9 cellular contexts compared by ENCODE assay signal in the genomic region with DNA sequence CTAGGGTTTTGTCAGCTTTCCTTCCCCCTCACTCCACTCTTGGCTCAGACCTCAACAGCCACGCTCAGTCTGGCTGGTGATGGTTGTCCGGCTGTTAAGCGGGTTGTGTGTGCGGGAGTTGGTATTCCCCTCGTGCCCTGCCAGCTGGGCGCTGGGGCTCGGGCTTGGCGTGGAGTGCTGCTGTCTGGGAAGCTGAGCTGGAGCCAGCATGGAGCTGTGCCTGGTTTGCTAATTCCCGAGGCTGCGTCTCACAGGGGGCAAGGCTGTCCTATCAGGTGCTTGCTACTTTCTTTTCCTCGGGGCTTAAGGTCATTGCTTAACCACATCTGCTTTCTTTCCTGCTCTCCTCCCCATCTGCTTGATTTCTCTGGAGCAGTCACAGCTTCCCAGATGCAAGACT. TPM values are rescaled to one million over a fixed set of nuclear protein-coding genes. Genes with fewer than 3 reads are reported as not detected.
DNase-seq lines count a peak whose midpoint lies in the region; ATAC-seq and TF ChIP-seq lines count a peak whose summit lies in the region.
"Had no signal": no experiment of that assay in that cellular context is flagged by ENCODE, and none has a peak within 500 bp of the region (broad histone marks: within the 10 kb centered on the region; RNA-seq: fewer than 3 reads in every experiment).

No MANE protein-coding gene starts in this region.

- H3K4me1 ChIP-seq in effector memory CD4-positive, alpha-beta T cell (ENCODE audit: control insufficient read depth, insufficient read depth, low read length, poor library complexity, severe bottlenecking), result no peaks in the 10 kb centered on the region

- ATAC-seq in left lobe of liver, result peak; percentile 82

- DNase-seq in NCI-H446 (lab: John Stamatoyannopoulos, UW) (peak; percentile 37 to 91), coronary artery (ENCODE audit: low spot score) (peak; percentile 81), left lobe of liver (ENCODE audit: low spot score) (peak; percentile 83), substantia nigra (lab: John Stamatoyannopoulos, UW) (peak in 43 of 49 donors; percentile 14 to 81 (median 56)), foreskin melanocyte (no peak)
- DNase-seq in activated T-cell treated with anti-CD3 and anti-CD28 coated beads, Interleukin-2, amount 50 U/mL, for 48 hours, result no peak
- DNase-seq in effector memory CD4-positive, alpha-beta T cell, result no peak
- DNase-seq: stimulated activated CD4-positive, alpha-beta T cell treated with anti-CD3 and anti-CD28 coated beads, Interleukin-2, amount 100 ng/mL, for 24 hours had no signal

- no peaks in the 10 kb centered on the region for H3K36me3 ChIP-seq in effector memory CD4-positive, alpha-beta T cell (ENCODE audit: control insufficient read depth, insufficient read depth, low read length)
- H3K36me3 ChIP-seq: thoracic aorta had no signal

- H3K27me3 ChIP-seq in effector memory CD4-positive, alpha-beta T cell (replicated peaks; ENCODE audit: control insufficient read depth, insufficient read depth, low read length, poor library complexity, severe bottlenecking), result no peaks in the 10 kb centered on the region

- H3K4me3 ChIP-seq in coronary artery, result no peak overlapping the region
- no peak overlapping the region for H3K4me3 ChIP-seq in effector memory CD4-positive, alpha-beta T cell (ENCODE audit: insufficient read depth, low read depth, low read length, poor library complexity, severe bottlenecking)
- H3K4me3 ChIP-seq: thoracic aorta had no signal

- no peaks in the 10 kb centered on the region for H3K9me3 ChIP-seq in effector memory CD4-positive, alpha-beta T cell (ENCODE audit: control insufficient read depth, low read length)
- H3K9me3 ChIP-seq: thoracic aorta had no signal

- peak overlapping the region; percentile 36 to 72 for H3K27ac ChIP-seq in coronary artery
- H3K27ac ChIP-seq in substantia nigra (ENCODE audit: low read depth, low read length, poor library complexity, severe bottlenecking), result no peak overlapping the region
- H3K27ac ChIP-seq in effector memory CD4-positive, alpha-beta T cell (ENCODE audit: insufficient read depth, low read length, poor library complexity, severe bottlenecking), result no peak overlapping the region

- no peak for TF ChIP-seq CTCF in coronary artery (IDR thresholded peaks at IDR 0.05)

RNA-seq across cellular contexts. Expression of gene PDIA5, which starts 29.9 kb away (rescaled TPM):
- 55.0 TPM for total RNA-seq in left lobe of liver

Comparison
In these comparisons a context has a peak if more than half of its experiments do, and no peak if none do; other contexts are left out.
1. DNase-seq: peak in NCI-H446 (2 of 2), coronary artery (single experiment), left lobe of liver (single experiment) and substantia nigra (43 of 49); none in activated T-cell treated with anti-CD3 and anti-CD28 coated beads, Interleukin-2, amount 50 U/mL, for 48 hours (0 of 2), effector memory CD4-positive, alpha-beta T cell (0 of 3) and foreskin melanocyte (single experiment).
2. H3K27ac ChIP-seq: peak in coronary artery (2 of 2); none in substantia nigra (single experiment) and effector memory CD4-positive, alpha-beta T cell (single experiment).